ENCODE assay signal across 8 cellular contexts in the genomic region with DNA sequence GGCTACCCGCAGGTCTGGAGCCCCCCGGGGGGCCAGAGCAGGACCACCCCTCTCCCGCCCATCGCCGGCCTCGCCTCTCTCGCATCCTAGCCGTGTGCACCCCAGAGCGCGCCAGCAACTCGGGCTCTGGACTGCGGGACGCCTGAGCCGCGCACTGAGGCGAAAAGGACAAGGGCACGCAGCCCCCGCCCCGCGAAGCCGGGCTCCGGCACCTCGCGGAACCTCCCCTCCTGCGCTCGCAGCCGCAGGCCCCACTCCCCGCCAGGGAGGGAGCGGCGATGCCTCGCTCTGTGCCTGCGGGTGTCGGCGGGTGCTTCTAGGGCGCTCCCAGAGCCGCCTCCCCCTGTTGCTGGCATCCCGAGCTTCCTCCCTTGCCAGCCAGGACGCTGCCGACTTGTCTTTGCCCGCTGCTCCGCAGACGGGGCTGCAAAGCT. TPM values are rescaled to one million over a fixed set of nuclear protein-coding genes. Genes with fewer than 3 reads are reported as not detected.
A peak's percentile ranks its signal among the peaks of the same experiment; 100 is the strongest.
DNase-seq lines count a peak whose midpoint lies in the region; ATAC-seq and TF ChIP-seq lines count a peak whose summit lies in the region.

A gene (plus strand): TSS at position 104 of the 434 bp plus-strand sequence. CDS start 907 bp downstream, outside the sequence.

- H3K9me3 Mint-ChIP-seq in endothelial cell (ENCODE audit: unreplicated experiment), result no peaks in the 10 kb centered on the region

- ATAC-seq in HG03159 (IDR thresholded peaks at IDR 0.05; ENCODE audit: unreplicated experiment), result peak; percentile 31

- peaks cover 12% of the 10 kb centered on the region for H3K4me1 Mint-ChIP-seq in endothelial cell (ENCODE audit: unreplicated experiment)

- H3K4me3 ChIP-seq in SJSA1 (peak within 1 kb of the TSS; percentile 52), mucosa of stomach (ENCODE audit: low read length) (peak within 1 kb of the TSS; percentile 98)

- TF ChIP-seq CTCF in endothelial cell (IDR thresholded peaks at IDR 0.05; ENCODE audit: unreplicated experiment), result no peak

- H3K36me3 Mint-ChIP-seq in endothelial cell (ENCODE audit: low read depth, unreplicated experiment), result no peaks in the 10 kb centered on the region

- H3K36me3 ChIP-seq in SJSA1 (no peaks in the 10 kb centered on the region), mucosa of stomach (ENCODE audit: control insufficient read depth, insufficient read depth, low read length) (no peaks in the 10 kb centered on the region)

- H3K4me1 ChIP-seq in SJSA1 (replicated peaks) (peaks cover 12% of the 10 kb centered on the region), mucosa of stomach (ENCODE audit: control insufficient read depth, insufficient read depth, low read length) (no peaks in the 10 kb centered on the region)

- H3K9ac ChIP-seq in mucosa of stomach (ENCODE audit: low read length), result peak within 1 kb of the TSS; percentile 92

- peaks cover 17% of the 10 kb centered on the region for H3K27me3 Mint-ChIP-seq in endothelial cell (ENCODE audit: unreplicated experiment)

- H3K27me3 ChIP-seq in SJSA1 (replicated peaks) (no peaks in the 10 kb centered on the region), mucosa of stomach (ENCODE audit: control insufficient read depth, insufficient read depth, low read length) (no peaks in the 10 kb centered on the region)

- peak; percentile 66 for DNase-seq in D341Med (ENCODE audit: low spot score)
- peak; percentile 32 for DNase-seq in GM19238 (ENCODE audit: insufficient read length, low spot score)
- peak; percentile 46 to 83 for DNase-seq in SJSA1 (ENCODE audit: low read depth in 1 of 2, low spot score in 2 of 2)
- peak; percentile 34 for DNase-seq in endothelial cell (ENCODE audit: low spot score)
- no peak for DNase-seq in glomerular visceral epithelial cell (ENCODE audit: extremely low spot score)
- DNase-seq in SKM-1 treated with dmso at 0.1 percent for 144 hours (lab: John Stamatoyannopoulos, UW; ENCODE audit: unreplicated experiment), result no peak

- H3K9me3 ChIP-seq in SJSA1 (replicated peaks) (no peaks in the 10 kb centered on the region), mucosa of stomach (ENCODE audit: control insufficient read depth, low read length) (no peaks in the 10 kb centered on the region)

- H3K4me3 Mint-ChIP-seq in endothelial cell (ENCODE audit: unreplicated experiment), result peak within 1 kb of the TSS; percentile 95

- H3K27ac Mint-ChIP-seq in endothelial cell (ENCODE audit: unreplicated experiment), result peak within 1 kb of the TSS; percentile 91

- peak within 1 kb of the TSS; percentile 85 for H3K27ac ChIP-seq in SJSA1

RNA-seq across cellular contexts. Expression of the gene that starts here (rescaled TPM):
- total RNA-seq in SJSA1 (2014; rRNA removed; shearing (Covaris generic)), result 1.3 and 3.6 TPM in 2 replicates
- total RNA-seq in endothelial cell (ENCODE audit: unreplicated experiment), result 0.69 TPM

Comparison
In these comparisons a context has a peak if more than half of its experiments do, and no peak if none do; other contexts are left out.
1. Peak in DNase-seq in endothelial cell; RNA of the gene not detected or under 1 TPM.
2. DNase-seq: peak in D341Med (single experiment), GM19238 (single experiment) and SJSA1 (2 of 2); none in glomerular visceral epithelial cell (single experiment) and SKM-1 treated with dmso at 0.1 percent for 144 hours (single experiment).